26 cellular contexts compared by ENCODE assay signal in the genomic region with DNA sequence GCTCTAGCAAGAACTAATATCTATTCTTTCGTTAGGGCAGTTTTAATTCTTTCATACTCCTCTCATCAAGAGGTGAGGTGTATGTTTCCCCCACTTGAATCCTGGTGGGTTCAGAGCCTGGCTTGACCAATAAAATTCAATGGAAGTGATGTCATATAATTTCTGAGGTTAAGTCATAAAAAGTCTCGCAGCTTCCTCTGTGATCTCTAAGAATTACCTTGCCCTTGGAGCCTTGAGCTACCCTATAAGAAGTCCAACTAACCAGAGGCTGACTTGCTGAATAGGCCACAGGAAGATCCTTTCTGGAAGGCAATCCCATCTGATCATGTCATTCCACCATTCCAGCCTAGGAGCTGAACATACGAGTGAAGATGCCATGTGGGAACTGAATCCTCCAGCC.
"Had no signal": no experiment of that assay in that cellular context is flagged by ENCODE, and none has a peak within 500 bp of the region (broad histone marks: within the 10 kb centered on the region; RNA-seq: fewer than 3 reads in every experiment).

No MANE protein-coding gene starts in this region.

- DNase-seq: activated B cell treated with CpG ODN at 0.5 μM for 24 hours; activated CD4-positive, alpha-beta T cell treated with anti-CD3 and anti-CD28 coated beads, Interleukin-2, amount 50 U/mL, for 1 hour; activated CD8-positive, alpha-beta T cell treated with anti-CD3 and anti-CD28 coated beads for 36 hours; activated naive CD4-positive, alpha-beta T cell; activated T-cell treated with anti-CD3 and anti-CD28 coated beads for 4 hours; activated T-cell treated with anti-CD3 and anti-CD28 coated beads, Interleukin-2, amount 50 U/mL, for 72 hours; central memory CD4-positive, alpha-beta T cell; endodermal cell; islet precursor cell; left ventricle myocardium inferior; naive B cell; nephron progenitor cell; psoas muscle; spleen; stimulated activated naive CD4-positive, alpha-beta T cell; T-helper 17 cell; T1000; tibial artery; upper lobe of right lung had no signal

- H3K9me3 Mint-ChIP-seq: endodermal cell had no signal

- H3K4me3 Mint-ChIP-seq: activated B cell treated with CpG ODN at 0.5 μM for 24 hours; activated CD8-positive, alpha-beta T cell treated with anti-CD3 and anti-CD28 coated beads for 36 hours; activated T-cell treated with anti-CD3 and anti-CD28 coated beads, Interleukin-2, amount 50 U/mL, for 72 hours; endodermal cell; naive B cell; nephron progenitor cell; T-helper 17 cell had no signal

- H3K4me1 Mint-ChIP-seq: activated B cell treated with CpG ODN at 0.5 μM for 24 hours, endodermal cell, naive B cell, nephron progenitor cell, T-helper 17 cell had no signal

- H3K27ac Mint-ChIP-seq: activated B cell treated with CpG ODN at 0.5 μM for 24 hours; activated CD8-positive, alpha-beta T cell treated with anti-CD3 and anti-CD28 coated beads for 36 hours; activated naive CD4-positive, alpha-beta T cell treated with anti-CD3 and anti-CD28 coated beads, Interleukin-2, amount 50 U/mL, for 72 hours; endodermal cell; naive B cell; nephron progenitor cell; T-helper 17 cell had no signal

- H3K27me3 Mint-ChIP-seq: activated B cell treated with CpG ODN at 0.5 μM for 24 hours; activated CD8-positive, alpha-beta T cell treated with anti-CD3 and anti-CD28 coated beads for 36 hours; naive B cell; T-helper 17 cell had no signal

- H3K4me3 ChIP-seq: breast epithelium, esophagus muscularis mucosa, gastroesophageal sphincter, hepatocyte, left ventricle myocardium inferior, lung, psoas muscle, spleen, suprapubic skin, tibial artery, upper lobe of right lung had no signal

- ATAC-seq: activated CD8-positive, alpha-beta T cell treated with anti-CD3 and anti-CD28 coated beads for 36 hours; activated naive CD4-positive, alpha-beta T cell treated with anti-CD3 and anti-CD28 coated beads, Interleukin-2, amount 50 U/mL, for 72 hours; activated T-cell treated with anti-CD3 and anti-CD28 coated beads, Interleukin-2, amount 50 U/mL, for 72 hours; gastroesophageal sphincter; psoas muscle; T-helper 17 cell; upper lobe of right lung had no signal
